ENCODE assay signal across 8 cellular contexts in genomic region chr6:3742426-3743344, GRCh38. TPM values are rescaled to one million over a fixed set of nuclear protein-coding genes. Genes with fewer than 3 reads are reported as not detected.
DNase-seq lines count a peak whose midpoint lies in the region; ATAC-seq and TF ChIP-seq lines count a peak whose summit lies in the region.

No MANE protein-coding gene starts in this region.

- H3K36me3 Mint-ChIP-seq in GM23338 (ENCODE audit: low read depth), result no peaks in the 10 kb centered on the region

- no peak overlapping the region for H3K9ac ChIP-seq in rectal smooth muscle tissue (ENCODE audit: low read length)

- H3K36me3 ChIP-seq in GM23338 (ENCODE audit: insufficient read depth) (no peaks in the 10 kb centered on the region), heart right ventricle (peaks cover 0 to 25% (median 2%) of the 10 kb centered on the region in 9 donors), rectal smooth muscle tissue (ENCODE audit: control insufficient read depth, insufficient read depth, low read length) (no peaks in the 10 kb centered on the region), uterus (no peaks in the 10 kb centered on the region)

- H3K9me3 ChIP-seq in heart right ventricle (no peaks in the 10 kb centered on the region), uterus (no peaks in the 10 kb centered on the region)

- ATAC-seq in GM23338 (peak; percentile 87), heart right ventricle (peak; percentile 63 to 89 (median 82))

- H3K27me3 Mint-ChIP-seq in GM23338 (ENCODE audit: insufficient read depth, low read depth, poor library complexity), result peaks cover 14% of the 10 kb centered on the region

- peak; percentile 92 to 97 for TF ChIP-seq CTCF in GM23338 (conservative IDR thresholded peaks at IDR 0.05; ENCODE audit: low read depth in 2 of 2)
- TF ChIP-seq CTCF in heart right ventricle (IDR thresholded peaks at IDR 0.05), result peak; percentile 88 to 98 (median 95)
- TF ChIP-seq CTCF in uterus (IDR thresholded peaks at IDR 0.05), result peak; percentile 90 to 96 (median 92)

- no peak overlapping the region for H3K27ac Mint-ChIP-seq in GM23338

- WGBS in heart right ventricle, 2 donors, result 16 to 24% methylated on average over 37 of the region's 37 CpGs

- no peak overlapping the region for H2AFZ ChIP-seq in GM23338

- H3K4me3 Mint-ChIP-seq in GM23338, result peak overlapping the region; percentile 3; the same call in 1 of the 3 replicates

- no peaks in the 10 kb centered on the region for H4K20me1 ChIP-seq in GM23338 (replicated peaks; ENCODE audit: insufficient read depth)

- H3K9me2 ChIP-seq in GM23338 (ENCODE audit: insufficient read depth), result no peaks in the 10 kb centered on the region

- H3K27me3 ChIP-seq in GM23338 (ENCODE audit: insufficient read depth), result no peaks in the 10 kb centered on the region
- H3K27me3 ChIP-seq in heart right ventricle, result no peaks in the 10 kb centered on the region
- no peaks in the 10 kb centered on the region for H3K27me3 ChIP-seq in rectal smooth muscle tissue (ENCODE audit: control insufficient read depth, insufficient read depth, low read length)
- no peaks in the 10 kb centered on the region for H3K27me3 ChIP-seq in uterus

- peaks cover 10% of the 10 kb centered on the region for H3K4me1 ChIP-seq in GM23338 (ENCODE audit: insufficient read depth)
- H3K4me1 ChIP-seq in heart right ventricle, result peaks cover 36 to 99% (median 71%) of the 10 kb centered on the region in 9 donors
- peaks cover 29% of the 10 kb centered on the region for H3K4me1 ChIP-seq in rectal smooth muscle tissue (ENCODE audit: control insufficient read depth, insufficient read depth, low read length)
- H3K4me1 ChIP-seq in uterus, result peaks cover 0 to 38% of the 10 kb centered on the region in 2 donors

- no peaks in the 10 kb centered on the region for H3F3A ChIP-seq in GM23338 (replicated peaks; ENCODE audit: low read depth)

- TF ChIP-seq POLR2A in uterus (IDR thresholded peaks at IDR 0.05), result no peak

- H3K27ac ChIP-seq in GM23338 (ENCODE audit: low read depth) (no peak overlapping the region), heart right ventricle (peak overlapping the region; percentile 66 to 88 (median 77)), rectal smooth muscle tissue (ENCODE audit: low read depth, low read length) (peak overlapping the region; percentile 73), uterus (peak overlapping the region; percentile 68 to 75)

- DNase-seq in Daoy (ENCODE audit: low read depth) (peak; percentile 84), GM23338 (ENCODE audit: low spot score) (peak; percentile 91), MV-4-11 (lab: John Stamatoyannopoulos, UW) (peak; percentile 57), T follicular helper cell (ENCODE audit: low read depth) (peak; percentile 82), heart right ventricle (peak; percentile 86 to 91), uterus (peak; percentile 84 to 87)
- DNase-seq in activated naive CD8-positive, alpha-beta T cell treated with anti-CD3 and anti-CD28 coated beads, Interleukin-2, amount 50 U/mL, for 16 hours (ENCODE audit: low read depth, low spot score), result peak; percentile 80

- H3K4me1 Mint-ChIP-seq in GM23338, result peaks cover 34% of the 10 kb centered on the region

- H3K4me2 ChIP-seq in GM23338, result no peak overlapping the region

- intact Hi-C loops in heart right ventricle (cut with DNase I), result loop anchor here (1.0 to 10.0 kb wide), 21 partner anchors 85 to 415 kb away; partner anchors contain the start of genes ECI2 (in 1 of the 10) and FAM50B (in 1 of the 10)
- intact Hi-C loops in uterus (cut with DNase I; ENCODE audit: low total_unique reads), result loop anchor here (5.0 to 10.0 kb wide), 3 partner anchors 82 to 250 kb away; no protein-coding TSS in a partner anchor

- H3K79me2 ChIP-seq in GM23338 (replicated peaks; ENCODE audit: insufficient read depth), result no peaks in the 10 kb centered on the region

- H3K4me3 ChIP-seq in GM23338 (no peak overlapping the region), heart right ventricle (peak overlapping the region in 8 of 10 donors; percentile 2 to 39 (median 22)), rectal smooth muscle tissue (ENCODE audit: low read length) (peak overlapping the region; percentile 44), uterus (no peak overlapping the region)

- no peaks in the 10 kb centered on the region for H3K9me3 Mint-ChIP-seq in GM23338

TF ChIP-seq in GM23338, 12 proteins besides CTCF, POLR2A, EP300 and RAD21 (continues in another document):
- TF ChIP-seq EZH2 (IDR thresholded peaks at IDR 0.05; ENCODE audit: low read depth, unreplicated experiment), result no peak
- no peak for TF ChIP-seq CREB1 (CRISPR knock-in tag; IDR thresholded peaks at IDR 0.05; ENCODE audit: low read depth)
- no peak for TF ChIP-seq JUNB (IDR thresholded peaks at IDR 0.05; ENCODE audit: unreplicated experiment)
- no peak for TF ChIP-seq ZNF331 (CRISPR knock-in tag; IDR thresholded peaks at IDR 0.05; ENCODE audit: low read depth)
- TF ChIP-seq STAT1 (IDR thresholded peaks at IDR 0.05; ENCODE audit: unreplicated experiment), result no peak
- TF ChIP-seq REST (IDR thresholded peaks at IDR 0.05; ENCODE audit: unreplicated experiment), result no peak
- TF ChIP-seq ZNF114 (CRISPR knock-in tag; IDR thresholded peaks at IDR 0.05), result no peak
- TF ChIP-seq POLR2AphosphoS5 (IDR thresholded peaks at IDR 0.05; ENCODE audit: low read depth), result no peak
- no peak for TF ChIP-seq EZH2phosphoT487 (IDR thresholded peaks at IDR 0.05; ENCODE audit: unreplicated experiment)
- TF ChIP-seq NANOG (IDR thresholded peaks at IDR 0.05; ENCODE audit: borderline replicate concordance), result no peak
- TF ChIP-seq ETS1 (IDR thresholded peaks at IDR 0.05), result no peak

RNA-seq across cellular contexts. Expression of gene PXDC1, which starts 8.8 kb away (rescaled TPM):
- total RNA-seq in Daoy (2014; rRNA removed; shearing (Covaris generic)), result 81.8 and 103 TPM in 2 replicates
- 1.7 and 1.8 TPM in 2 replicates for total RNA-seq in GM23338 (2014; rRNA removed; shearing (Covaris generic))
- polyA plus RNA-seq in GM23338 (2016; fragmentation: Nextera tagmentation; extraction: Ambion mirVana) (0.78 and 1.2 TPM in 2 replicates), heart right ventricle (10 to 100 TPM; 17.5 to 69.9 TPM)
- total RNA-seq in heart right ventricle (10 to 100 TPM; 11.3 to 39.5 (median 21.7) TPM), uterus (10 to 100 TPM; 15.6 to 42.4 (median 31.0) TPM)

Comparison
In these comparisons a context has a peak if more than half of its experiments do, and no peak if none do; other contexts are left out.
1. H3K4me3 ChIP-seq: peak in heart right ventricle (8 of 10) and rectal smooth muscle tissue (single experiment); none in GM23338 (single experiment) and uterus (0 of 2).
2. Peak in every context shown above with its lines, with median percentiles within 50 percentile points of each other: DNase-seq and CTCF ChIP-seq.